In genomic region chr14:76901171-76902055, GRCh38 we compare ENCODE assay signal across 11 cellular contexts.
DNase-seq lines count a peak whose midpoint lies in the region; ATAC-seq and TF ChIP-seq lines count a peak whose summit lies in the region.
"Had no signal": no experiment of that assay in that cellular context is flagged by ENCODE, and none has a peak within 500 bp of the region (broad histone marks: within the 10 kb centered on the region; RNA-seq: fewer than 3 reads in every experiment).

No MANE protein-coding gene starts in this region.

- H3K4me1 Mint-ChIP-seq in neural progenitor cell = peaks cover 25% of the 10 kb centered on the region

- H2AFZ ChIP-seq in neural progenitor cell (replicated peaks) = peak overlapping the region; percentile 32

- no peak overlapping the region for H3K4me3 ChIP-seq in AG04450 (ENCODE audit: low read depth, low read length)
- no peak overlapping the region for H3K4me3 ChIP-seq in esophagus (ENCODE audit: low read depth in 1 of 2, low read length in 2 of 2)
- H3K4me3 ChIP-seq in neural progenitor cell = no peak overlapping the region
- H3K4me3 ChIP-seq: heart left ventricle, upper lobe of left lung had no signal

- H3K27me3 Mint-ChIP-seq in neural progenitor cell (ENCODE audit: insufficient read depth, low read depth) = peaks cover 2% of the 10 kb centered on the region

- no peaks in the 10 kb centered on the region for H3K36me3 Mint-ChIP-seq in neural progenitor cell

- no peaks in the 10 kb centered on the region for H3K79me2 ChIP-seq in neural progenitor cell (ENCODE audit: low read depth)

- peak overlapping the region; percentile 65 for H3K27ac Mint-ChIP-seq in neural progenitor cell

- no peaks in the 10 kb centered on the region for H4K20me1 ChIP-seq in neural progenitor cell (ENCODE audit: low read depth)

- H3F3A ChIP-seq in neural progenitor cell (ENCODE audit: low read depth) = peaks cover 5% of the 10 kb centered on the region

- H3K4me2 ChIP-seq in neural progenitor cell = no peak overlapping the region

- H3K36me3 ChIP-seq in esophagus (ENCODE audit: control insufficient read depth in 2 of 2, insufficient read depth in 2 of 2, low read length in 1 of 2) (no peaks in the 10 kb centered on the region), neural progenitor cell (no peaks in the 10 kb centered on the region)
- H3K36me3 ChIP-seq: heart left ventricle, upper lobe of left lung had no signal

- intact Hi-C loops in head of caudate nucleus (cut with DNase I) = no loop called here

- H3K4me1 ChIP-seq in esophagus (ENCODE audit: control insufficient read depth in 2 of 2, insufficient read depth in 2 of 2, low read length in 1 of 2) = peaks cover 0 to 7% of the 10 kb centered on the region in 2 donors
- H3K4me1 ChIP-seq in neural progenitor cell = peaks cover 8% of the 10 kb centered on the region

- 38 to 58% methylated on average over 6 of the region's 6 CpGs for WGBS in esophagus, 2 donors

- ATAC-seq in HG03039 (IDR thresholded peaks at IDR 0.05; ENCODE audit: unreplicated experiment) = no peak
- ATAC-seq: heart left ventricle had no signal

- H3K9me3 ChIP-seq in AG04450 (ENCODE audit: control insufficient read depth, insufficient read depth, low read length) = no peaks in the 10 kb centered on the region; the same call in none of the 2 replicates
- no peaks in the 10 kb centered on the region for H3K9me3 ChIP-seq in esophagus (ENCODE audit: control insufficient read depth in 2 of 2, insufficient read depth in 1 of 2, low read depth in 1 of 2, low read length in 1 of 2)
- H3K9me3 ChIP-seq in neural progenitor cell (ENCODE audit: low read depth) = no peaks in the 10 kb centered on the region
- H3K9me3 ChIP-seq: upper lobe of left lung had no signal

- H3K9me3 Mint-ChIP-seq in neural progenitor cell = peaks cover 6% of the 10 kb centered on the region

- in situ Hi-C loops in ACHN (cut with HindIII; ENCODE audit: low pct_ligation_motif_present, low pct_unique_long_range_greater_than_20kb, low sequenced_read_pairs) = loop anchor here (25.0 kb wide), 1 partner anchor 186 kb away; the partner anchor contains the start of gene CIPC

- peak overlapping the region; percentile 24 for H3K27ac ChIP-seq in AG04450 (ENCODE audit: low read depth, low read length)
- peak overlapping the region; percentile 44 for H3K27ac ChIP-seq in RWPE1
- peak overlapping the region; percentile 24 to 54 for H3K27ac ChIP-seq in esophagus (ENCODE audit: low read depth in 2 of 2, low read length in 1 of 2)
- H3K27ac ChIP-seq in neural progenitor cell = no peak overlapping the region

- DNase-seq in AG04450 (ENCODE audit: low read depth, low spot score) = no peak
- no peak for DNase-seq in RWPE1 (ENCODE audit: low spot score)
- DNase-seq in neural progenitor cell (ENCODE audit: low spot score) = no peak
- DNase-seq in head of caudate nucleus = no peak
- DNase-seq in ACHN = no peak
- no peak for DNase-seq in stimulated activated CD4-positive, alpha-beta T cell treated with anti-CD3 and anti-CD28 coated beads, Interleukin-1b, Interleukin-23, amount 100 ng/mL, for 48 hours
- DNase-seq: activated CD4-positive, CD25-positive, alpha-beta regulatory T cell; heart left ventricle; upper lobe of left lung had no signal

- no peaks in the 10 kb centered on the region for H3K27me3 ChIP-seq in AG04450 (ENCODE audit: control insufficient read depth, insufficient read depth, low read length)
- no peaks in the 10 kb centered on the region for H3K27me3 ChIP-seq in esophagus (ENCODE audit: control insufficient read depth in 1 of 2, insufficient read depth in 2 of 2, low read length in 2 of 2)
- H3K27me3 ChIP-seq in neural progenitor cell = no peaks in the 10 kb centered on the region
- H3K27me3 ChIP-seq: heart left ventricle, upper lobe of left lung had no signal

- CTCF ChIA-PET in AG04450 (lab: Charles Lee) = interaction anchor here (0.6 to 2.8 kb wide), 9 partner anchors 12 to 194 kb away, joined by 3 to 24 read pairs (median 5); no protein-coding TSS in a partner anchor
- CTCF ChIA-PET in RWPE1 (lab: Yijun Ruan, JAX) = no interaction called here

- peak overlapping the region; percentile 37 for H3K4me3 Mint-ChIP-seq in neural progenitor cell

- POLR2A ChIA-PET in AG04450 (lab: Yijun Ruan, JAX) = interaction anchor here (1.4 kb wide), 1 partner anchor 17 kb away, joined by 4 read pairs; no protein-coding TSS in a partner anchor
- POLR2A ChIA-PET in RWPE1 (lab: Yijun Ruan, JAX; ENCODE audit: low non-redundant PET) = no interaction called here

- no peak for TF ChIP-seq CTCF in AG04450 (IDR thresholded peaks at IDR 0.05; ENCODE audit: low read depth, low read length)
- no peak for TF ChIP-seq CTCF in RWPE1 (conservative IDR thresholded peaks at IDR 0.05; ENCODE audit: low read depth)
- no peak for TF ChIP-seq CTCF in neural progenitor cell (IDR thresholded peaks at IDR 0.05)

- H3K9ac ChIP-seq in neural progenitor cell = no peak overlapping the region
